Comparison of ENCODE assay signal across 7 cellular contexts in the genomic region with DNA sequence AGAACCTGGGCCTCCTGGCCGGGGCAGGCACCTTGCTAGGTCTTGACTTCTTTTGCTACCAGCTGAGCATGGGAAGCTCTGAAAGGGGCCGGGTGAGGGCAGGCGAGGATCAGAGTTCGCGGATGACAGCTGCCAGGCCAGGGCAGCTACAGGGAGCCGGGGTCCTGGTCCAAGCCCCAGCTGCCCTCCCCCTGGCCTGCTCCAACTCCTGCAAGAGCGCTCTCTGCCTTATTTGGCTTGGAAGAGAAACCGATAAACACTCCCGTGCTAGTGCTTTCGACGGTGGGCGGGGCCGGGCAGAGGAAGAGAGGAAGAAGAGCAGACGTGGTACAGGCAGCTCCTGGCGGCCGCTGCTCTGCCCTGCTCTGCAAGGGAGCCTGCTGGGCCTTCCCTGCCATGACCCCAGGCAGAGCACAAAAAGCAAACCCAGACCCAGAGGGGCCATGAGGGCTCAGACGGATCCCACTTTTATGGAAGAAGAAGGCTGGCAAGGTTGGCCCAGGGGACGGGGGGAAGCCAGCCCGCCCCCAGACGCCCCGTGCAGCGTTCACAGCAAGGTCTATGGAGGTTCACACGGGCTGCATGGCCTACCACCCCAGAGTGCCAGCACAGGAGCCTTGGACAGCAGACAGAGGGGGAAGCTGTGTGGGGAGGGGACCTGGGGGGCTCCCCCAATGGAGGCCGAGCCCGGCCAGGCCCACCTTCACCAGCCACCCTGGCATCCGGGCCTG. TPM values are rescaled to one million over a fixed set of nuclear protein-coding genes. Genes with fewer than 3 reads are reported as not detected.
DNase-seq lines count a peak whose midpoint lies in the region; ATAC-seq and TF ChIP-seq lines count a peak whose summit lies in the region.
"Had no signal": no experiment of that assay in that cellular context is flagged by ENCODE, and none has a peak within 500 bp of the region (broad histone marks: within the 10 kb centered on the region; RNA-seq: fewer than 3 reads in every experiment).

No MANE protein-coding gene starts in this region.

- H3K9ac ChIP-seq in H9 (ENCODE audit: extremely low read depth, insufficient read length, low read length) (no peak overlapping the region), PC-3 (ENCODE audit: low read length) (no peak overlapping the region)

- TF ChIP-seq CTCF in H9 (conservative IDR thresholded peaks at IDR 0.05) = peak; percentile 31; the same call in 1 of the 3 replicates
- TF ChIP-seq CTCF in PC-3 (conservative IDR thresholded peaks at IDR 0.05; ENCODE audit: low read depth, low read length) = no peak

- H2BK15ac ChIP-seq in H9 (ENCODE audit: low read depth, low read length) = no peak overlapping the region

- H2AFZ ChIP-seq in H9 (ENCODE audit: low read length) = no peak overlapping the region
- H2AFZ ChIP-seq in PC-3 (ENCODE audit: low read length) = no peak overlapping the region

- H3K79me2 ChIP-seq in H9 (ENCODE audit: insufficient read depth, low read length) (no peaks in the 10 kb centered on the region), PC-3 (ENCODE audit: low read length) (peaks cover 91% of the 10 kb centered on the region)

- no peaks in the 10 kb centered on the region for H4K20me1 ChIP-seq in H9 (ENCODE audit: control insufficient read depth, insufficient read depth, insufficient read length)
- H4K20me1 ChIP-seq in PC-3 (ENCODE audit: low read length) = peaks cover 19% of the 10 kb centered on the region; the same call in 1 of the 2 replicates

- BruUV-seq in PC-3 (replicated peaks; lab: Mats Ljungman, UMichigan) = no TSS peak

- H3K4me3 ChIP-seq in PC-3 (ENCODE audit: low read length) = no peak overlapping the region

- WGBS in H9 (ENCODE audit: extremely low coverage, insufficient read length, low lambda C conversion rate) = no CpG with 5 or more reads among the region's 26 CpGs

- H3K4me1 ChIP-seq in H9 (ENCODE audit: insufficient read depth, low read length) (peaks cover 8% of the 10 kb centered on the region; the same call in 1 of the 2 replicates), PC-3 (ENCODE audit: insufficient read depth, low read length) (peaks cover 39% of the 10 kb centered on the region)

- H3K27ac Mint-ChIP-seq in H9 = peak overlapping the region; percentile 65 to 90 (median 86); a peak in 5 of 7 replicates
- H3K27ac Mint-ChIP-seq in activated CD8-positive, alpha-beta T cell treated with anti-CD3 and anti-CD28 coated beads, Interleukin-2, amount 10 ng/mL, durations not matched to agents 7 days and 5 days = peak overlapping the region; percentile 52

- H3K79me1 ChIP-seq in H9 (ENCODE audit: insufficient read depth, low read depth, low read length, poor library complexity, severe bottlenecking) = peaks cover 3% of the 10 kb centered on the region

- H4K8ac ChIP-seq in H9 (replicated peaks; ENCODE audit: insufficient read length, low read depth, low read length) = no peak overlapping the region

- H2BK12ac ChIP-seq in H9 (ENCODE audit: insufficient read length, low read depth, low read length) = no peak overlapping the region

- no peaks in the 10 kb centered on the region for H3F3A ChIP-seq in PC-3 (ENCODE audit: low read length, unreplicated experiment)

- POLR2A ChIA-PET in activated CD8-positive, alpha-beta T cell treated with anti-CD3 and anti-CD28 coated beads, Interleukin-2, amount 10 ng/mL, durations not matched to agents 7 days and 5 days (lab: Charles Lee) = no interaction called here
- POLR2A ChIA-PET in PC-3 (lab: Charles Lee; ENCODE audit: unreplicated experiment) = no interaction called here

- H3K9me3 ChIP-seq in H9 (ENCODE audit: control insufficient read depth, low read depth, low read length) (no peaks in the 10 kb centered on the region), PC-3 (ENCODE audit: low read length) (no peaks in the 10 kb centered on the region)

- H4K5ac ChIP-seq in H9 (ENCODE audit: insufficient read length, low read depth, low read length) = no peak overlapping the region

- H2AK5ac ChIP-seq in H9 (ENCODE audit: insufficient read length, low read length) = no peak overlapping the region

- H3K4ac ChIP-seq in H9 (ENCODE audit: low read depth, low read length) = no peak overlapping the region

- no peak overlapping the region for H3K4me2 ChIP-seq in H9 (ENCODE audit: insufficient read depth, insufficient read length, low read length)
- no peak overlapping the region for H3K4me2 ChIP-seq in PC-3 (ENCODE audit: low read length)

- H3K27ac ChIP-seq in H9 (ENCODE audit: insufficient read length, low read depth, low read length) (no peak overlapping the region), PC-3 (ENCODE audit: low read length) (no peak overlapping the region)

- H3K36me3 Mint-ChIP-seq in H9 (ENCODE audit: insufficient read depth in 1 of 3, low read depth in 3 of 3) = no peaks in the 10 kb centered on the region
- peaks cover 4% of the 10 kb centered on the region for H3K36me3 Mint-ChIP-seq in activated CD8-positive, alpha-beta T cell treated with anti-CD3 and anti-CD28 coated beads, Interleukin-2, amount 10 ng/mL, durations not matched to agents 7 days and 5 days (ENCODE audit: low read depth)

- intact Hi-C loops in PC-3 (cut with micrococcal nuclease) = no loop called here

- no peaks in the 10 kb centered on the region for H3K9me2 ChIP-seq in PC-3 (replicated peaks; ENCODE audit: low read length)

- peak overlapping the region; percentile 27 for H3K18ac ChIP-seq in H9 (ENCODE audit: insufficient read length, low read depth, low read length)

- H3K27me3 ChIP-seq in H9 (ENCODE audit: insufficient read depth, low read length) = no peaks in the 10 kb centered on the region
- H3K27me3 ChIP-seq in PC-3 (ENCODE audit: low read length) = no peaks in the 10 kb centered on the region

- no peak overlapping the region for H2BK5ac ChIP-seq in H9 (ENCODE audit: insufficient read length, low read length)

- H3K27me3 Mint-ChIP-seq in H9 (ENCODE audit: low read depth) = no peaks in the 10 kb centered on the region
- H3K27me3 Mint-ChIP-seq in activated CD8-positive, alpha-beta T cell treated with anti-CD3 and anti-CD28 coated beads, Interleukin-2, amount 10 ng/mL, durations not matched to agents 7 days and 5 days (ENCODE audit: low read depth) = no peaks in the 10 kb centered on the region

- ATAC-seq in activated CD8-positive, alpha-beta T cell treated with anti-CD3 and anti-CD28 coated beads, Interleukin-2, amount 10 ng/mL, durations not matched to agents 7 days and 5 days = peak; percentile 27
- ATAC-seq in HG03565 (IDR thresholded peaks at IDR 0.05; ENCODE audit: unreplicated experiment) (no peak), GM21786 (IDR thresholded peaks at IDR 0.05; ENCODE audit: unreplicated experiment) (no peak), PC-3 (no peak)

- H4K91ac ChIP-seq in H9 (ENCODE audit: insufficient read length, low read depth, low read length) = no peak overlapping the region

- no peak overlapping the region for H2BK20ac ChIP-seq in H9 (ENCODE audit: low read depth, low read length, poor library complexity, severe bottlenecking)

- H3K36me3 ChIP-seq in PC-3 (ENCODE audit: low read depth, low read length) = no peaks in the 10 kb centered on the region

- H3K23ac ChIP-seq in H9 (ENCODE audit: insufficient read length, low read depth, low read length) = no peak overlapping the region

- H3K14ac ChIP-seq in H9 (ENCODE audit: insufficient read depth, low read length) = peak overlapping the region; percentile 57

- no peaks in the 10 kb centered on the region; a peak in 1 of 5 replicates for H3K9me3 Mint-ChIP-seq in H9
- H3K9me3 Mint-ChIP-seq in activated CD8-positive, alpha-beta T cell treated with anti-CD3 and anti-CD28 coated beads, Interleukin-2, amount 10 ng/mL, durations not matched to agents 7 days and 5 days (ENCODE audit: insufficient read depth) = no peaks in the 10 kb centered on the region

- H3K4me3 Mint-ChIP-seq in H9 = peak overlapping the region in 1 of 2 experiments; percentile 38; a peak in 1 of 5 replicates
- H3K4me3 Mint-ChIP-seq in activated CD8-positive, alpha-beta T cell treated with anti-CD3 and anti-CD28 coated beads, Interleukin-2, amount 10 ng/mL, durations not matched to agents 7 days and 5 days = no peak overlapping the region

- H3K23me2 ChIP-seq in H9 (ENCODE audit: insufficient read length, low read depth, low read length, poor library complexity, severe bottlenecking) = no peaks in the 10 kb centered on the region

- H3K56ac ChIP-seq in H9 (ENCODE audit: insufficient read length, low read depth, low read length) = no peak overlapping the region

- H2BK120ac ChIP-seq in H9 (ENCODE audit: low read depth, low read length, poor library complexity, severe bottlenecking) = no peak overlapping the region

- CTCF ChIA-PET in activated CD8-positive, alpha-beta T cell treated with anti-CD3 and anti-CD28 coated beads, Interleukin-2, amount 10 ng/mL, durations not matched to agents 7 days and 5 days (lab: Charles Lee) = no interaction called here
- CTCF ChIA-PET in PC-3 (lab: Charles Lee) = interaction anchor here (1.3 kb wide), 1 partner anchor 22 kb away, joined by 5 read pairs; no protein-coding TSS in a partner anchor

- H3T11ph ChIP-seq in H9 (ENCODE audit: low read length) = no peak overlapping the region

- H3K4me1 Mint-ChIP-seq in H9 = peaks cover 31 to 57% of the 10 kb centered on the region in 2 experiments
- H3K4me1 Mint-ChIP-seq in activated CD8-positive, alpha-beta T cell treated with anti-CD3 and anti-CD28 coated beads, Interleukin-2, amount 10 ng/mL, durations not matched to agents 7 days and 5 days (ENCODE audit: low read depth) = peaks cover 22% of the 10 kb centered on the region

- peak; percentile 78 for DNase-seq in H9
- no peak for DNase-seq in activated CD8-positive, alpha-beta T cell treated with anti-CD3 and anti-CD28 coated beads, Interleukin-2, amount 10 ng/mL, durations not matched to agents 7 days and 5 days
- DNase-seq in mucosa of gallbladder (ENCODE audit: low spot score) = peak; percentile 72
- DNase-seq in PC-3 = no peak
- DNase-seq: posterior cingulate gyrus had no signal

RNA-seq across cellular contexts. Expression of a gene that starts 25.6 kb away (rescaled TPM):
- total RNA-seq in H9 (2021) (67.8 and 71.1 TPM in 2 replicates), mucosa of gallbladder (108 TPM), PC-3 (2014; rRNA removed) (180 and 251 TPM in 2 replicates)
- 100 to 1,000 TPM; 226 to 230 TPM for total RNA-seq in activated CD8-positive, alpha-beta T cell treated with anti-CD3 and anti-CD28 coated beads, Interleukin-2, amount 10 ng/mL, durations not matched to agents 7 days and 5 days

RNA-seq across cellular contexts. Expression of a gene that starts 44.2 kb away (rescaled TPM):
- total RNA-seq in H9 (2021) (74.1 and 79.7 TPM in 2 replicates), mucosa of gallbladder (3.2 TPM), PC-3 (2014; rRNA removed) (43.0 and 76.6 TPM in 2 replicates)
- 100 to 1,000 TPM; 126 to 132 TPM for total RNA-seq in activated CD8-positive, alpha-beta T cell treated with anti-CD3 and anti-CD28 coated beads, Interleukin-2, amount 10 ng/mL, durations not matched to agents 7 days and 5 days

RNA-seq across cellular contexts. Expression of a gene that starts 52.3 kb away (rescaled TPM):
- total RNA-seq in H9 (2021) (246 and 254 TPM in 2 replicates), mucosa of gallbladder (104 TPM), PC-3 (2014; rRNA removed) (346 and 350 TPM in 2 replicates)
- total RNA-seq in activated CD8-positive, alpha-beta T cell treated with anti-CD3 and anti-CD28 coated beads, Interleukin-2, amount 10 ng/mL, durations not matched to agents 7 days and 5 days = 100 to 1,000 TPM; 140 to 141 TPM

RNA-seq across cellular contexts. Expression of a gene that starts 53.1 kb away (rescaled TPM):
- total RNA-seq in H9 (2021) = 31.5 and 32.8 TPM in 2 replicates
- total RNA-seq in activated CD8-positive, alpha-beta T cell treated with anti-CD3 and anti-CD28 coated beads, Interleukin-2, amount 10 ng/mL, durations not matched to agents 7 days and 5 days = 10 to 100 TPM; 27.5 to 29.2 TPM
- 15.0 TPM for total RNA-seq in mucosa of gallbladder
- 30.3 and 39.4 TPM in 2 replicates for total RNA-seq in PC-3 (2014; rRNA removed)

RNA-seq across cellular contexts. Expression of a gene that starts 53.2 kb away (rescaled TPM):
- total RNA-seq in H9 (2021) = 22.3 and 26.5 TPM in 2 replicates
- total RNA-seq in activated CD8-positive, alpha-beta T cell treated with anti-CD3 and anti-CD28 coated beads, Interleukin-2, amount 10 ng/mL, durations not matched to agents 7 days and 5 days = 100 to 1,000 TPM; 144 to 166 TPM
- 28.4 TPM for total RNA-seq in mucosa of gallbladder
- total RNA-seq in PC-3 (2014; rRNA removed) = 25.2 and 28.8 TPM in 2 replicates

Comparison
In these comparisons a context has a peak if more than half of its experiments do, and no peak if none do; other contexts are left out.
1. DNase-seq: peak in H9 (single experiment) and mucosa of gallbladder (single experiment); none in activated CD8-positive, alpha-beta T cell treated with anti-CD3 and anti-CD28 coated beads, Interleukin-2, amount 10 ng/mL, durations not matched to agents 7 days and 5 days (single experiment) and PC-3 (single experiment).
2. RNA of a gene that starts 44.2 kb away (total RNA-seq): 126 to 132 TPM in activated CD8-positive, alpha-beta T cell treated with anti-CD3 and anti-CD28 coated beads, Interleukin-2, amount 10 ng/mL, durations not matched to agents 7 days and 5 days, 74.1 to 79.7 TPM in H9 and 43.0 to 76.6 TPM in PC-3; 3.2 TPM in mucosa of gallbladder (single experiment); every median in the first group is over 10 times any median in the second.